ENCODE assay signal across 1 cellular context in genomic region chr11:5597953-5598352, GRCh38.
TF ChIP-seq lines count a peak whose summit lies in the region.

No MANE protein-coding gene starts in this region.

TF ChIP-seq in GM12878, 131 proteins besides CTCF, POLR2A, EP300 and RAD21:
- TF ChIP-seq MTA3 (IDR thresholded peaks at IDR 0.05; ENCODE audit: borderline replicate concordance, low read length): no peak
- TF ChIP-seq CHD1 (IDR thresholded peaks at IDR 0.05; ENCODE audit: low read depth, low read length): no peak
- TF ChIP-seq SMAD5 (IDR thresholded peaks at IDR 0.05; ENCODE audit: low read depth): no peak
- TF ChIP-seq ZBTB4 (CRISPR knock-in tag; IDR thresholded peaks at IDR 0.05): no peak
TF ChIP-seq in GM12878: peak in this region for 0.
